Comparison of ENCODE assay signal across 1 cellular context in genomic region chr2:206982360-206982759, GRCh38.
TF ChIP-seq lines count a peak whose summit lies in the region.

No MANE protein-coding gene starts in this region.

TF ChIP-seq in HepG2, 621 proteins besides CTCF, POLR2A, EP300 and RAD21:
- TF ChIP-seq, protein P1, sequence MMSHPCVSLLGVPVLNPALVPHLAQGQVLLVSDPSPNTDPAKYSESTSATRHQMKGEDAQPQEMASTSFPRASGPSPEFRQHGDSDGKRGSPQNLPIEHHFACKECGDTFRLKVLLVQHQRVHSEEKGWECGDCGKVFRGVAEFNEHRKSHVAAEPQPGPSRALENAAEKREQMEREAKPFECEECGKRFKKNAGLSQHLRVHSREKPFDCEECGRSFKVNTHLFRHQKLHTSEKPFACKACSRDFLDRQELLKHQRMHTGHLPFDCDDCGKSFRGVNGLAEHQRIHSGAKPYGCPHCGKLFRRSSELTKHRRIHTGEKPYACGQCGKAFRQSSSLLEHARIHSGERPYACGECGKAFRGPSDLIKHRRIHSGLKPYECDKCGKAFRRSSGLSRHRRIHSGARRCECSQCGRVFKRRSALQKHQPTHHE (CRISPR knock-in tag; IDR thresholded peaks at IDR 0.05; ENCODE audit: borderline replicate concordance): no peak
- TF ChIP-seq HCFC1 (IDR thresholded peaks at IDR 0.05; ENCODE audit: low read depth, low read length) (no peak), ZNF337 (CRISPR knock-in tag; IDR thresholded peaks at IDR 0.05; ENCODE audit: borderline replicate concordance, low read depth) (no peak), SMARCC2 (IDR thresholded peaks at IDR 0.05) (no peak), ZZZ3 (CRISPR knock-in tag; IDR thresholded peaks at IDR 0.05; ENCODE audit: borderline replicate concordance) (no peak), ZNF780A (CRISPR knock-in tag; IDR thresholded peaks at IDR 0.05) (no peak), RBAK (CRISPR knock-in tag; IDR thresholded peaks at IDR 0.05) (no peak), ZNF790 (CRISPR knock-in tag; IDR thresholded peaks at IDR 0.05; ENCODE audit: borderline replicate concordance) (no peak), ATF7 (IDR thresholded peaks at IDR 0.05) (no peak), ATF7 (CRISPR knock-in tag; IDR thresholded peaks at IDR 0.05) (no peak), ZNF225 (CRISPR knock-in tag; IDR thresholded peaks at IDR 0.05) (no peak), NR2F2 (IDR thresholded peaks at IDR 0.05; ENCODE audit: borderline replicate concordance, low read depth) (no peak)
- TF ChIP-seq, protein P2, sequence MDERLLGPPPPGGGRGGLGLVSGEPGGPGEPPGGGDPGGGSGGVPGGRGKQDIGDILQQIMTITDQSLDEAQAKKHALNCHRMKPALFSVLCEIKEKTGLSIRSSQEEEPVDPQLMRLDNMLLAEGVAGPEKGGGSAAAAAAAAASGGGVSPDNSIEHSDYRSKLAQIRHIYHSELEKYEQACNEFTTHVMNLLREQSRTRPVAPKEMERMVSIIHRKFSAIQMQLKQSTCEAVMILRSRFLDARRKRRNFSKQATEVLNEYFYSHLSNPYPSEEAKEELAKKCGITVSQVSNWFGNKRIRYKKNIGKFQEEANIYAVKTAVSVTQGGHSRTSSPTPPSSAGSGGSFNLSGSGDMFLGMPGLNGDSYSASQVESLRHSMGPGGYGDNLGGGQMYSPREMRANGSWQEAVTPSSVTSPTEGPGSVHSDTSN (CRISPR knock-in tag; IDR thresholded peaks at IDR 0.05): no peak
- TF ChIP-seq, protein P3, sequence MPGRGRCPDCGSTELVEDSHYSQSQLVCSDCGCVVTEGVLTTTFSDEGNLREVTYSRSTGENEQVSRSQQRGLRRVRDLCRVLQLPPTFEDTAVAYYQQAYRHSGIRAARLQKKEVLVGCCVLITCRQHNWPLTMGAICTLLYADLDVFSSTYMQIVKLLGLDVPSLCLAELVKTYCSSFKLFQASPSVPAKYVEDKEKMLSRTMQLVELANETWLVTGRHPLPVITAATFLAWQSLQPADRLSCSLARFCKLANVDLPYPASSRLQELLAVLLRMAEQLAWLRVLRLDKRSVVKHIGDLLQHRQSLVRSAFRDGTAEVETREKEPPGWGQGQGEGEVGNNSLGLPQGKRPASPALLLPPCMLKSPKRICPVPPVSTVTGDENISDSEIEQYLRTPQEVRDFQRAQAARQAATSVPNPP (CRISPR knock-in tag; IDR thresholded peaks at IDR 0.05): no peak
